In the genomic region with DNA sequence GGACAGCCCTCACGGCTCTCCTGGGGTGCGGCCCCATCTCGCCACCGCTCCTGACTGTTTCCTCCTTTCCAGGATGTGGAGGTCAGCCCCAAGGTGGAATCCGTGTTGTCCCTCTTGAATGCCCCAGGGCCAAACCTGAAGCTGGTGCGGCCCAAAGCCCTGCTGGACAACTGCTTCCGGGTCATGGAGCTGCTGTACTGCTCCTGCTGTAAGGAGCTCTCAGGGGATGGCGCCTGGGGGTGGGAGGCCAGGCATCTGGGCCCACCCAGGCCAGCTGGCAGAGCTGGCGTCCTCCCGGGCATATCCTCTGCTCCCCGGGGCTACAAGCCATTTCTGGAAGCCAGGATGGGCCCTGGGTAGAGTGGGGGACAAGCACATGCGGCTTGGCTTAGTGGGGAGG, we compare ENCODE assay signal across 21 cellular contexts. TPM values are rescaled to one million over a fixed set of nuclear protein-coding genes. Genes with fewer than 3 reads are reported as not detected.
DNase-seq lines count a peak whose midpoint lies in the region; ATAC-seq and TF ChIP-seq lines count a peak whose summit lies in the region.
"Had no signal": no experiment of that assay in that cellular context is flagged by ENCODE, and none has a peak within 500 bp of the region (broad histone marks: within the 10 kb centered on the region; RNA-seq: fewer than 3 reads in every experiment).

No MANE protein-coding gene starts in this region.

- H3K27me3 ChIP-seq in RWPE2 (ENCODE audit: insufficient read depth, poor library complexity, severe bottlenecking) (no peaks in the 10 kb centered on the region), spleen (replicated peaks in 1 of 7) (no peaks in the 10 kb centered on the region), gastroesophageal sphincter (no peaks in the 10 kb centered on the region)
- H3K27me3 ChIP-seq: BLaER1, Peyer's patch had no signal

- no peaks in the 10 kb centered on the region for H3K9me3 ChIP-seq in RWPE2 (ENCODE audit: severe bottlenecking)
- no peaks in the 10 kb centered on the region for H3K9me3 ChIP-seq in spleen
- H3K9me3 ChIP-seq in gastroesophageal sphincter: no peaks in the 10 kb centered on the region
- H3K9me3 ChIP-seq: BLaER1, Peyer's patch had no signal

- WGBS in spleen, 5 donors: 69 to 81% (median 77%) methylated on average over 10 to 12 of the region's 12 CpGs
- WGBS in gastroesophageal sphincter (ENCODE audit: low coverage in 1 of 2), 2 donors: no CpG with 5 or more reads among the region's 12 CpGs

- TF ChIP-seq POLR2A in spleen (IDR thresholded peaks at IDR 0.05): no peak
- TF ChIP-seq POLR2A in gastroesophageal sphincter (IDR thresholded peaks at IDR 0.05): no peak

- H3K4me1 ChIP-seq in RWPE2 (ENCODE audit: insufficient read depth, poor library complexity, severe bottlenecking): no peaks in the 10 kb centered on the region
- H3K4me1 ChIP-seq in spleen: peaks cover 0 to 42% (median 14%) of the 10 kb centered on the region in 6 donors
- peaks cover 0 to 36% (median 0%) of the 10 kb centered on the region in 3 donors for H3K4me1 ChIP-seq in gastroesophageal sphincter
- H3K4me1 ChIP-seq: BLaER1 had no signal

- no peak overlapping the region for H3K4me3 ChIP-seq in RWPE2 (ENCODE audit: severe bottlenecking)
- no peak overlapping the region for H3K4me3 ChIP-seq in spleen
- no peak overlapping the region for H3K4me3 ChIP-seq in gastroesophageal sphincter
- H3K4me3 ChIP-seq: BLaER1, Peyer's patch, SK-N-MC had no signal

- H3K36me3 ChIP-seq in RWPE2 (ENCODE audit: low read depth) (peaks cover 8% of the 10 kb centered on the region), spleen (peaks cover 0 to 86% (median 24%) of the 10 kb centered on the region in 6 donors), gastroesophageal sphincter (peaks cover 0 to 19% of the 10 kb centered on the region in 2 donors)

- no peak for TF ChIP-seq CTCF in RWPE2 (IDR thresholded peaks at IDR 0.05; ENCODE audit: poor library complexity, severe bottlenecking)
- TF ChIP-seq CTCF in spleen (IDR thresholded peaks at IDR 0.05 in 8 of 11, conservative IDR thresholded peaks at IDR 0.05 in 3 of 11): no peak
- no peak for TF ChIP-seq CTCF in gastroesophageal sphincter (IDR thresholded peaks at IDR 0.05)

- ATAC-seq in RWPE2 (ENCODE audit: low read depth) (no peak), esophagus mucosa (peak; percentile 7), gastroesophageal sphincter (no peak), GM21528 (IDR thresholded peaks at IDR 0.05; ENCODE audit: low FRiP score, unreplicated experiment) (no peak)
- ATAC-seq: CD8-positive, alpha-beta T cell; T-cell had no signal

- intact Hi-C loops in spleen (cut with DNase I; ENCODE audit: low total_unique reads): loop anchor here (10.0 kb wide), 2 partner anchors 75 to 125 kb away; no protein-coding TSS in a partner anchor

- no peak overlapping the region for H3K27ac ChIP-seq in RWPE2 (ENCODE audit: poor library complexity, severe bottlenecking)
- peak overlapping the region in 5 of 8 donors; percentile 5 to 49 (median 35) for H3K27ac ChIP-seq in spleen
- no peak overlapping the region for H3K27ac ChIP-seq in gastroesophageal sphincter
- H3K27ac ChIP-seq: BLaER1, Peyer's patch, SK-N-MC had no signal

- DNase-seq in GM03348 (ENCODE audit: low spot score) (peak; percentile 17), RWPE2 (ENCODE audit: low spot score) (peak; percentile 58), spleen (no peak), occipital lobe (lab: John Stamatoyannopoulos, UW) (no peak)
- DNase-seq: CD8-positive, alpha-beta T cell; HCEC 1CT; MM.1S; NCI-H1092 treated with DMSO at 0.1 percent for 48 hours; NCI-H2081; NCI-H2171 treated with DMSO at 0.1 percent for 48 hours; NCI-H446 treated with DMSO at 0.1 percent for 48 hours; NCI-H69; Right ventricle myocardium superior; T-cell had no signal

- TF ChIP-seq EP300 in gastroesophageal sphincter (IDR thresholded peaks at IDR 0.05): no peak

RNA-seq across cellular contexts. Expression of a gene that starts 13.2 kb away (rescaled TPM):
- 7.9 TPM for total RNA-seq in esophagus mucosa
- 100 to 1,000 TPM in 5 of 7 donors, 10 to 100 TPM in 2; 48.2 to 258 (median 197) TPM for total RNA-seq in spleen
- polyA plus RNA-seq in spleen: 10 to 100 TPM; 20.3 to 82.3 (median 21.3) TPM
- total RNA-seq in gastroesophageal sphincter: 1 to 10 TPM; 1.6 to 4.1 (median 2.8) TPM
- 1.7 TPM for total RNA-seq in occipital lobe
- polyA plus RNA-seq: IgD-negative memory B cell had no signal

RNA-seq across cellular contexts. Expression of a gene that starts 26.3 kb away (rescaled TPM):
- 32.8 TPM for total RNA-seq in esophagus mucosa
- 100 to 1,000 TPM in 3 of 7 donors, 10 to 100 TPM in 4; 40.6 to 116 (median 94.6) TPM for total RNA-seq in spleen
- polyA plus RNA-seq in spleen: 10 to 100 TPM in 2 of 3 donors, 1 to 10 TPM in 1; 9.0 to 66.7 (median 12.2) TPM
- total RNA-seq in gastroesophageal sphincter: 100 to 1,000 TPM in 1 of 4 donors, 10 to 100 TPM in 3; 70.9 to 234 (median 85.9) TPM
- total RNA-seq in occipital lobe: 35.4 TPM

Comparison
In these comparisons a context has a peak if more than half of its experiments do, and no peak if none do; other contexts are left out.
1. DNase-seq: peak in GM03348 (single experiment) and RWPE2 (single experiment); none in spleen (single experiment) and occipital lobe (single experiment).
2. H3K27ac ChIP-seq: peak in spleen (5 of 8); none in RWPE2 (single experiment) and gastroesophageal sphincter (0 of 4).